1 cellular context compared by ENCODE assay signal in the genomic region with DNA sequence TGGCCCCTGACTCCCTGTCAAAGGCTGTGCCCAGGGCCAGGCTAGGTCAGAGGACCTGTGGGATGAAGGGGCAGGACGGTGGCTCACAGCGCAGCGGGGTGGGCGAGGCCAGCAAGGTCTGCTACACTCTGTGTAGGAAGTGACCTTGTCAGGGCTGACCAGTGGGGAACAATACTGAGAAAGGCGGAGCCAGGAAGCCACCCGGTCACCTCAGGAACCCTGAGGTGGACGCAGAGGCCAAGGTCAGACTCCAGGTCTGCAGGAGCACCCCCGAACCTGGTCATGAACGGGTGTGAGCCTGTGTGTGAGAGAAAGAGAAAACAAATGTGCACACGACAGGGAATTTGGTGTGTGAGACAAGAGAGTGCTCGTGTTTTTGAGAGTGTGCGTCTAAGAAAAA.
TF ChIP-seq lines count a peak whose summit lies in the region.

No MANE protein-coding gene starts in this region.

TF ChIP-seq in HepG2, 621 proteins besides CTCF, POLR2A, EP300 and RAD21 (continued from another document and continues in another):
- TF ChIP-seq, protein P1, sequence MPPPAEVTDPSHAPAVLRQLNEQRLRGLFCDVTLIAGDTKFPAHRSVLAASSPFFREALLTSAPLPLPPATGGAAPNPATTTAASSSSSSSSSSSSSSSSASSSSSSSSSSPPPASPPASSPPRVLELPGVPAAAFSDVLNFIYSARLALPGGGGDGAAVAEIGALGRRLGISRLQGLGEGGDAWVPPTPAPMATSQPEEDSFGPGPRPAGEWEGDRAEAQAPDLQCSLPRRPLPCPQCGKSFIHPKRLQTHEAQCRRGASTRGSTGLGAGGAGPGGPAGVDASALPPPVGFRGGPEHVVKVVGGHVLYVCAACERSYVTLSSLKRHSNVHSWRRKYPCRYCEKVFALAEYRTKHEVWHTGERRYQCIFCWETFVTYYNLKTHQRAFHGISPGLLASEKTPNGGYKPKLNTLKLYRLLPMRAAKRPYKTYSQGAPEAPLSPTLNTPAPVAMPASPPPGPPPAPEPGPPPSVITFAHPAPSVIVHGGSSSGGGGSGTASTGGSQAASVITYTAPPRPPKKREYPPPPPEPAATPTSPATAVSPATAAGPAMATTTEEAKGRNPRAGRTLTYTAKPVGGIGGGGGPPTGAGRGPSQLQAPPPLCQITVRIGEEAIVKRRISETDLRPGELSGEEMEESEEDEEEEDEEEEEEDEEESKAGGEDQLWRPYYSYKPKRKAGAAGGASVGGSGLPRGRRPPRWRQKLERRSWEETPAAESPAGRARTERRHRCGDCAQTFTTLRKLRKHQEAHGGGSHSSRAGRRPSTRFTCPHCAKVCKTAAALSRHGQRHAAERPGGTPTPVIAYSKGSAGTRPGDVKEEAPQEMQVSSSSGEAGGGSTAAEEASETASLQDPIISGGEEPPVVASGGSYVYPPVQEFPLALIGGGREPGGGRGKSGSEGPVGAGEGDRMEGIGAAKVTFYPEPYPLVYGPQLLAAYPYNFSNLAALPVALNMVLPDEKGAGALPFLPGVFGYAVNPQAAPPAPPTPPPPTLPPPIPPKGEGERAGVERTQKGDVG (CRISPR knock-in tag; IDR thresholded peaks at IDR 0.05; ENCODE audit: borderline replicate concordance) = no peak
- TF ChIP-seq, protein P2, sequence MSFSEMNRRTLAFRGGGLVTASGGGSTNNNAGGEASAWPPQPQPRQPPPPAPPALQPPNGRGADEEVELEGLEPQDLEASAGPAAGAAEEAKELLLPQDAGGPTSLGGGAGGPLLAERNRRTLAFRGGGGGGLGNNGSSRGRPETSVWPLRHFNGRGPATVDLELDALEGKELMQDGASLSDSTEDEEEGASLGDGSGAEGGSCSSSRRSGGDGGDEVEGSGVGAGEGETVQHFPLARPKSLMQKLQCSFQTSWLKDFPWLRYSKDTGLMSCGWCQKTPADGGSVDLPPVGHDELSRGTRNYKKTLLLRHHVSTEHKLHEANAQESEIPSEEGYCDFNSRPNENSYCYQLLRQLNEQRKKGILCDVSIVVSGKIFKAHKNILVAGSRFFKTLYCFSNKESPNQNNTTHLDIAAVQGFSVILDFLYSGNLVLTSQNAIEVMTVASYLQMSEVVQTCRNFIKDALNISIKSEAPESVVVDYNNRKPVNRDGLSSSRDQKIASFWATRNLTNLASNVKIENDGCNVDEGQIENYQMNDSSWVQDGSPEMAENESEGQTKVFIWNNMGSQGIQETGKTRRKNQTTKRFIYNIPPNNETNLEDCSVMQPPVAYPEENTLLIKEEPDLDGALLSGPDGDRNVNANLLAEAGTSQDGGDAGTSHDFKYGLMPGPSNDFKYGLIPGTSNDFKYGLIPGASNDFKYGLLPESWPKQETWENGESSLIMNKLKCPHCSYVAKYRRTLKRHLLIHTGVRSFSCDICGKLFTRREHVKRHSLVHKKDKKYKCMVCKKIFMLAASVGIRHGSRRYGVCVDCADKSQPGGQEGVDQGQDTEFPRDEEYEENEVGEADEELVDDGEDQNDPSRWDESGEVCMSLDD (CRISPR knock-in tag; IDR thresholded peaks at IDR 0.05; ENCODE audit: borderline replicate concordance) = no peak
- TF ChIP-seq THYN1 (CRISPR knock-in tag; IDR thresholded peaks at IDR 0.05; ENCODE audit: borderline replicate concordance, low read depth) (no peak), U2AF2 (IDR thresholded peaks at IDR 0.05; ENCODE audit: low read depth, low read length) (no peak), ZNF547 (CRISPR knock-in tag; IDR thresholded peaks at IDR 0.05) (no peak), GATAD2A (CRISPR knock-in tag; IDR thresholded peaks at IDR 0.05) (peak; percentile 40; the same call in 1 of the 2 replicates), KLF16 (CRISPR knock-in tag; IDR thresholded peaks at IDR 0.05) (no peak), ZNF256 (CRISPR knock-in tag; conservative IDR thresholded peaks at IDR 0.05) (no peak), NFE2 (CRISPR knock-in tag; IDR thresholded peaks at IDR 0.05) (no peak), MXI1 (IDR thresholded peaks at IDR 0.05; ENCODE audit: borderline replicate concordance, low read depth, low read length) (no peak), REPIN1 (CRISPR knock-in tag; IDR thresholded peaks at IDR 0.05; ENCODE audit: borderline replicate concordance, low read depth) (no peak; the same call in 1 of the 2 replicates), MTA3 (CRISPR knock-in tag; IDR thresholded peaks at IDR 0.05) (no peak), ZBTB3 (CRISPR knock-in tag; IDR thresholded peaks at IDR 0.05; ENCODE audit: borderline replicate concordance, low read depth) (no peak), SNAI1 (CRISPR knock-in tag; IDR thresholded peaks at IDR 0.05; ENCODE audit: borderline replicate concordance) (0 out of 2 replicates have a peak, but pooled peaks have one; percentile 37), MEIS2 (CRISPR knock-in tag; IDR thresholded peaks at IDR 0.05) (no peak), WIZ (CRISPR knock-in tag; IDR thresholded peaks at IDR 0.05) (no peak), ZSCAN29 (CRISPR knock-in tag; conservative IDR thresholded peaks at IDR 0.05) (no peak), DNMT3B (CRISPR knock-in tag; conservative IDR thresholded peaks at IDR 0.05) (no peak), HDAC2 (CRISPR knock-in tag; IDR thresholded peaks at IDR 0.05) (peak; percentile 50; the same call in 1 of the 2 replicates), ESRRA (CRISPR knock-in tag; IDR thresholded peaks at IDR 0.05; ENCODE audit: low read depth) (peak; percentile 67; the same call in 1 of the 2 replicates), SCMH1 (CRISPR knock-in tag; IDR thresholded peaks at IDR 0.05; ENCODE audit: borderline replicate concordance) (no peak), KAT8 (CRISPR knock-in tag; IDR thresholded peaks at IDR 0.05) (0 out of 2 replicates have a peak, but pooled peaks have one; percentile 15), RXRB (CRISPR knock-in tag; IDR thresholded peaks at IDR 0.05; ENCODE audit: borderline replicate concordance) (peak; percentile 33; the same call in 1 of the 2 replicates), MIER2 (CRISPR knock-in tag; IDR thresholded peaks at IDR 0.05) (no peak), ZNF326 (CRISPR knock-in tag; IDR thresholded peaks at IDR 0.05; ENCODE audit: borderline replicate concordance) (no peak), PHF20 (CRISPR knock-in tag; IDR thresholded peaks at IDR 0.05) (no peak), TAF15 (IDR thresholded peaks at IDR 0.05; ENCODE audit: low read depth, low read length, poor library complexity, severe bottlenecking) (no peak), KMT2A (CRISPR knock-in tag; IDR thresholded peaks at IDR 0.05) (0 out of 2 replicates have a peak, but pooled peaks have one; percentile 7), JARID2 (CRISPR knock-in tag; IDR thresholded peaks at IDR 0.05; ENCODE audit: insufficient replicate concordance) (no peak)
- TF ChIP-seq, protein P3, sequence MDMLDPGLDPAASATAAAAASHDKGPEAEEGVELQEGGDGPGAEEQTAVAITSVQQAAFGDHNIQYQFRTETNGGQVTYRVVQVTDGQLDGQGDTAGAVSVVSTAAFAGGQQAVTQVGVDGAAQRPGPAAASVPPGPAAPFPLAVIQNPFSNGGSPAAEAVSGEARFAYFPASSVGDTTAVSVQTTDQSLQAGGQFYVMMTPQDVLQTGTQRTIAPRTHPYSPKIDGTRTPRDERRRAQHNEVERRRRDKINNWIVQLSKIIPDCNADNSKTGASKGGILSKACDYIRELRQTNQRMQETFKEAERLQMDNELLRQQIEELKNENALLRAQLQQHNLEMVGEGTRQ (IDR thresholded peaks at IDR 0.05; ENCODE audit: low read depth, low read length) = no peak
- TF ChIP-seq, protein P3 (CRISPR knock-in tag; IDR thresholded peaks at IDR 0.05; ENCODE audit: borderline replicate concordance) = no peak
- TF ChIP-seq, protein P4, sequence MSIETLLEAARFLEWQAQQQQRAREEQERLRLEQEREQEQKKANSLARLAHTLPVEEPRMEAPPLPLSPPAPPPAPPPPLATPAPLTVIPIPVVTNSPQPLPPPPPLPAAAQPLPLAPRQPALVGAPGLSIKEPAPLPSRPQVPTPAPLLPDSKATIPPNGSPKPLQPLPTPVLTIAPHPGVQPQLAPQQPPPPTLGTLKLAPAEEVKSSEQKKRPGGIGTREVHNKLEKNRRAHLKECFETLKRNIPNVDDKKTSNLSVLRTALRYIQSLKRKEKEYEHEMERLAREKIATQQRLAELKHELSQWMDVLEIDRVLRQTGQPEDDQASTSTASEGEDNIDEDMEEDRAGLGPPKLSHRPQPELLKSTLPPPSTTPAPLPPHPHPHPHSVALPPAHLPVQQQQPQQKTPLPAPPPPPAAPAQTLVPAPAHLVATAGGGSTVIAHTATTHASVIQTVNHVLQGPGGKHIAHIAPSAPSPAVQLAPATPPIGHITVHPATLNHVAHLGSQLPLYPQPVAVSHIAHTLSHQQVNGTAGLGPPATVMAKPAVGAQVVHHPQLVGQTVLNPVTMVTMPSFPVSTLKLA (IDR thresholded peaks at IDR 0.05) = no peak
- TF ChIP-seq, protein P5, sequence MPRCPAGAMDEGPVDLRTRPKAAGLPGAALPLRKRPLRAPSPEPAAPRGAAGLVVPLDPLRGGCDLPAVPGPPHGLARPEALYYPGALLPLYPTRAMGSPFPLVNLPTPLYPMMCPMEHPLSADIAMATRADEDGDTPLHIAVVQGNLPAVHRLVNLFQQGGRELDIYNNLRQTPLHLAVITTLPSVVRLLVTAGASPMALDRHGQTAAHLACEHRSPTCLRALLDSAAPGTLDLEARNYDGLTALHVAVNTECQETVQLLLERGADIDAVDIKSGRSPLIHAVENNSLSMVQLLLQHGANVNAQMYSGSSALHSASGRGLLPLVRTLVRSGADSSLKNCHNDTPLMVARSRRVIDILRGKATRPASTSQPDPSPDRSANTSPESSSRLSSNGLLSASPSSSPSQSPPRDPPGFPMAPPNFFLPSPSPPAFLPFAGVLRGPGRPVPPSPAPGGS (CRISPR knock-in tag; IDR thresholded peaks at IDR 0.05) = no peak
- TF ChIP-seq, protein P6, sequence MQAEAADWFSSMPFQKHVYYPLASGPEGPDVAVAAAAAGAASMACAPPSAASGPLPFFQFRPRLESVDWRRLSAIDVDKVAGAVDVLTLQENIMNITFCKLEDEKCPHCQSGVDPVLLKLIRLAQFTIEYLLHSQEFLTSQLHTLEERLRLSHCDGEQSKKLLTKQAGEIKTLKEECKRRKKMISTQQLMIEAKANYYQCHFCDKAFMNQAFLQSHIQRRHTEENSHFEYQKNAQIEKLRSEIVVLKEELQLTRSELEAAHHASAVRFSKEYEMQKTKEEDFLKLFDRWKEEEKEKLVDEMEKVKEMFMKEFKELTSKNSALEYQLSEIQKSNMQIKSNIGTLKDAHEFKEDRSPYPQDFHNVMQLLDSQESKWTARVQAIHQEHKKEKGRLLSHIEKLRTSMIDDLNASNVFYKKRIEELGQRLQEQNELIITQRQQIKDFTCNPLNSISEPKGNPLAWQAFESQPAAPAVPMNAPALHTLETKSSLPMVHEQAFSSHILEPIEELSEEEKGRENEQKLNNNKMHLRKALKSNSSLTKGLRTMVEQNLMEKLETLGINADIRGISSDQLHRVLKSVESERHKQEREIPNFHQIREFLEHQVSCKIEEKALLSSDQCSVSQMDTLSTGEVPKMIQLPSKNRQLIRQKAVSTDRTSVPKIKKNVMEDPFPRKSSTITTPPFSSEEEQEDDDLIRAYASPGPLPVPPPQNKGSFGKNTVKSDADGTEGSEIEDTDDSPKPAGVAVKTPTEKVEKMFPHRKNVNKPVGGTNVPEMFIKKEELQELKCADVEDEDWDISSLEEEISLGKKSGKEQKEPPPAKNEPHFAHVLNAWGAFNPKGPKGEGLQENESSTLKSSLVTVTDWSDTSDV (CRISPR knock-in tag; IDR thresholded peaks at IDR 0.05) = no peak
- TF ChIP-seq, protein P7, sequence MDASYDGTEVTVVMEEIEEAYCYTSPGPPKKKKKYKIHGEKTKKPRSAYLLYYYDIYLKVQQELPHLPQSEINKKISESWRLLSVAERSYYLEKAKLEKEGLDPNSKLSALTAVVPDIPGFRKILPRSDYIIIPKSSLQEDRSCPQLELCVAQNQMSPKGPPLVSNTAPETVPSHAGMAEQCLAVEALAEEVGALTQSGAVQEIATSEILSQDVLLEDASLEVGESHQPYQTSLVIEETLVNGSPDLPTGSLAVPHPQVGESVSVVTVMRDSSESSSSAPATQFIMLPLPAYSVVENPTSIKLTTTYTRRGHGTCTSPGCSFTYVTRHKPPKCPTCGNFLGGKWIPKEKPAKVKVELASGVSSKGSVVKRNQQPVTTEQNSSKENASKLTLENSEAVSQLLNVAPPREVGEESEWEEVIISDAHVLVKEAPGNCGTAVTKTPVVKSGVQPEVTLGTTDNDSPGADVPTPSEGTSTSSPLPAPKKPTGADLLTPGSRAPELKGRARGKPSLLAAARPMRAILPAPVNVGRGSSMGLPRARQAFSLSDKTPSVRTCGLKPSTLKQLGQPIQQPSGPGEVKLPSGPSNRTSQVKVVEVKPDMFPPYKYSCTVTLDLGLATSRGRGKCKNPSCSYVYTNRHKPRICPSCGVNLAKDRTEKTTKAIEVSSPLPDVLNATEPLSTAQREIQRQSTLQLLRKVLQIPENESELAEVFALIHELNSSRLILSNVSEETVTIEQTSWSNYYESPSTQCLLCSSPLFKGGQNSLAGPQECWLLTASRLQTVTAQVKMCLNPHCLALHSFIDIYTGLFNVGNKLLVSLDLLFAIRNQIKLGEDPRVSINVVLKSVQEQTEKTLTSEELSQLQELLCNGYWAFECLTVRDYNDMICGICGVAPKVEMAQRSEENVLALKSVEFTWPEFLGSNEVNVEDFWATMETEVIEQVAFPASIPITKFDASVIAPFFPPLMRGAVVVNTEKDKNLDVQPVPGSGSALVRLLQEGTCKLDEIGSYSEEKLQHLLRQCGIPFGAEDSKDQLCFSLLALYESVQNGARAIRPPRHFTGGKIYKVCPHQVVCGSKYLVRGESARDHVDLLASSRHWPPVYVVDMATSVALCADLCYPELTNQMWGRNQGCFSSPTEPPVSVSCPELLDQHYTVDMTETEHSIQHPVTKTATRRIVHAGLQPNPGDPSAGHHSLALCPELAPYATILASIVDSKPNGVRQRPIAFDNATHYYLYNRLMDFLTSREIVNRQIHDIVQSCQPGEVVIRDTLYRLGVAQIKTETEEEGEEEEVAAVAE (CRISPR knock-in tag; IDR thresholded peaks at IDR 0.05; ENCODE audit: borderline replicate concordance) = no peak
- TF ChIP-seq, protein P8, sequence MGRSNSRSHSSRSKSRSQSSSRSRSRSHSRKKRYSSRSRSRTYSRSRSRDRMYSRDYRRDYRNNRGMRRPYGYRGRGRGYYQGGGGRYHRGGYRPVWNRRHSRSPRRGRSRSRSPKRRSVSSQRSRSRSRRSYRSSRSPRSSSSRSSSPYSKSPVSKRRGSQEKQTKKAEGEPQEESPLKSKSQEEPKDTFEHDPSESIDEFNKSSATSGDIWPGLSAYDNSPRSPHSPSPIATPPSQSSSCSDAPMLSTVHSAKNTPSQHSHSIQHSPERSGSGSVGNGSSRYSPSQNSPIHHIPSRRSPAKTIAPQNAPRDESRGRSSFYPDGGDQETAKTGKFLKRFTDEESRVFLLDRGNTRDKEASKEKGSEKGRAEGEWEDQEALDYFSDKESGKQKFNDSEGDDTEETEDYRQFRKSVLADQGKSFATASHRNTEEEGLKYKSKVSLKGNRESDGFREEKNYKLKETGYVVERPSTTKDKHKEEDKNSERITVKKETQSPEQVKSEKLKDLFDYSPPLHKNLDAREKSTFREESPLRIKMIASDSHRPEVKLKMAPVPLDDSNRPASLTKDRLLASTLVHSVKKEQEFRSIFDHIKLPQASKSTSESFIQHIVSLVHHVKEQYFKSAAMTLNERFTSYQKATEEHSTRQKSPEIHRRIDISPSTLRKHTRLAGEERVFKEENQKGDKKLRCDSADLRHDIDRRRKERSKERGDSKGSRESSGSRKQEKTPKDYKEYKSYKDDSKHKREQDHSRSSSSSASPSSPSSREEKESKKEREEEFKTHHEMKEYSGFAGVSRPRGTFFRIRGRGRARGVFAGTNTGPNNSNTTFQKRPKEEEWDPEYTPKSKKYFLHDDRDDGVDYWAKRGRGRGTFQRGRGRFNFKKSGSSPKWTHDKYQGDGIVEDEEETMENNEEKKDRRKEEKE (IDR thresholded peaks at IDR 0.05) = no peak
